19 cellular contexts compared by ENCODE assay signal in the genomic region with DNA sequence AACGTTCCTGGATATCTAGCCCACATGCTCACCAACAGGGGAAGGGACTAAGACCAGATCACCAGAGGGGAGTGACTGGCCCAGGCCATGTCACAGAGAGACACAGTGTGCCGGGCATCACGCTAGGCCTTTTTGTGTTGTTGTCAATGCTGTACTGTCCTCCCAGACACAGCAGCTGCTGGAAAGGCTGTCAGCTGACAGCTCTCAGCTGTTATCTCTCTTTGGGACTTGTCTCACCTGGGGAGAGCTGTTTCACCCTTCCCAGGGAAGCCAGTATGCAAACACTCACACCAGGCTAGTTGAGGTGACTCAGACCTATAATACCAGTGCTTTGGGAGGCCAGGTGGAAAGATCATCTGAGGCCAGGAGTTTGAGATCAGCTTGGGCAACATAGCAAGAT. TPM values are rescaled to one million over a fixed set of nuclear protein-coding genes. Genes with fewer than 3 reads are reported as not detected.
"Had no signal": no experiment of that assay in that cellular context is flagged by ENCODE, and none has a peak within 500 bp of the region (broad histone marks: within the 10 kb centered on the region; RNA-seq: fewer than 3 reads in every experiment).

No MANE protein-coding gene starts in this region.

- H3K9me3 ChIP-seq: gastrocnemius medialis, heart left ventricle, prostate gland, stomach, thoracic aorta, vagina had no signal

- H3K27ac ChIP-seq: gastrocnemius medialis, heart left ventricle, prostate gland, stomach, thoracic aorta, vagina had no signal

- DNase-seq: activated CD4-positive, alpha-beta T cell treated with anti-CD3 and anti-CD28 coated beads for 4 hours; activated CD8-positive, alpha-beta T cell treated with anti-CD3 and anti-CD28 coated beads for 36 hours; activated gamma-delta T cell treated with Interleukin-2 at 50 U/mL for 16 hours; activated naive CD8-positive, alpha-beta T cell treated with anti-CD3 and anti-CD28 coated beads for 36 hours; effector memory CD4-positive, alpha-beta T cell; gastrocnemius medialis; heart left ventricle; islet precursor cell; nephron progenitor cell; occipital lobe; right cardiac atrium; stomach; T-helper 2 cell had no signal

- H3K36me3 ChIP-seq: prostate gland, stomach, thoracic aorta, vagina had no signal

- ATAC-seq: activated CD8-positive, alpha-beta T cell treated with anti-CD3 and anti-CD28 coated beads for 36 hours; heart left ventricle; left lobe of liver; right cardiac atrium; WTC11 had no signal

- H3K27me3 ChIP-seq: gastrocnemius medialis, heart left ventricle, vagina had no signal

- H3K4me1 ChIP-seq: gastrocnemius medialis, prostate gland, stomach had no signal

- H3K4me3 ChIP-seq: gastrocnemius medialis, heart left ventricle, prostate gland, stomach, thoracic aorta, vagina had no signal

RNA-seq across cellular contexts. Expression of a gene that starts 19.4 kb away (rescaled TPM):
- total RNA-seq: epithelial cell of proximal tubule, left lobe of liver, thoracic aorta, vagina had no signal

RNA-seq across cellular contexts. Expression of a gene that starts 27.1 kb away (rescaled TPM):
- total RNA-seq: activated CD8-positive, alpha-beta T cell treated with anti-CD3 and anti-CD28 coated beads for 36 hours; activated naive CD8-positive, alpha-beta T cell treated with anti-CD3 and anti-CD28 coated beads for 36 hours; epithelial cell of proximal tubule; gastrocnemius medialis; heart left ventricle; left lobe of liver; occipital lobe; right cardiac atrium; stomach; thoracic aorta; vagina; WTC11 had no signal
- polyA plus RNA-seq: heart left ventricle, right cardiac atrium had no signal

RNA-seq across cellular contexts. Expression of a gene that starts 45.6 kb away (rescaled TPM):
- total RNA-seq: activated CD8-positive, alpha-beta T cell treated with anti-CD3 and anti-CD28 coated beads for 36 hours; activated naive CD8-positive, alpha-beta T cell treated with anti-CD3 and anti-CD28 coated beads for 36 hours; epithelial cell of proximal tubule; gastrocnemius medialis; heart left ventricle; left lobe of liver; occipital lobe; right cardiac atrium; stomach; thoracic aorta; vagina; WTC11 had no signal
- polyA plus RNA-seq: heart left ventricle, right cardiac atrium, stomach had no signal
